In genomic region chr11:60717956-60718355, GRCh38 we compare ENCODE assay signal across 17 cellular contexts. TPM values are rescaled to one million over a fixed set of nuclear protein-coding genes. Genes with fewer than 3 reads are reported as not detected.
"Had no signal": no experiment of that assay in that cellular context is flagged by ENCODE, and none has a peak within 500 bp of the region (broad histone marks: within the 10 kb centered on the region; RNA-seq: fewer than 3 reads in every experiment).

No MANE protein-coding gene starts in this region.

- H3K27ac ChIP-seq: stomach, thoracic aorta had no signal

- DNase-seq: activated CD4-positive, alpha-beta T cell treated with anti-CD3 and anti-CD28 coated beads, Interleukin-2, amount 50 U/mL, for 48 hours; activated naive CD4-positive, alpha-beta T cell treated with anti-CD3 and anti-CD28 coated beads, Interleukin-2, amount 50 U/mL, for 16 hours; central memory CD4-positive, alpha-beta T cell; hypothalamus; left cardiac atrium; nephron progenitor cell; stimulated activated CD4-positive, alpha-beta T cell treated with anti-CD3 and anti-CD28 coated beads, Interleukin-4, amount 100 ng/mL, for 1 hour; stomach; T-helper 17 cell had no signal

- FAIRE-seq: TTC549 had no signal

- H3K36me3 ChIP-seq: stomach, thoracic aorta had no signal

- H3K9me3 ChIP-seq: thoracic aorta had no signal

- H3K4me3 ChIP-seq: lung, stomach, thoracic aorta had no signal

- H3K4me1 ChIP-seq: stomach had no signal

- ATAC-seq: left cardiac atrium, T-helper 17 cell had no signal

RNA-seq across cellular contexts. Expression of gene MS4A18, which starts 6.6 kb away (rescaled TPM):
- total RNA-seq: epithelial cell of proximal tubule, left cardiac atrium, lung, mucosa of gallbladder, osteocyte, stomach, T-helper 17 cell, thoracic aorta, urinary bladder had no signal
- polyA plus RNA-seq: immature natural killer cell, urinary bladder had no signal

RNA-seq across cellular contexts. Expression of gene MS4A8, which starts 18.5 kb away (rescaled TPM):
- total RNA-seq: epithelial cell of proximal tubule, left cardiac atrium, osteocyte, T-helper 17 cell, thoracic aorta had no signal
- polyA plus RNA-seq: immature natural killer cell, urinary bladder had no signal

RNA-seq across cellular contexts. Expression of gene MS4A15, which starts 38.7 kb away (rescaled TPM):
- total RNA-seq: epithelial cell of proximal tubule, left cardiac atrium, mucosa of gallbladder, osteocyte, stomach, T-helper 17 cell, thoracic aorta, urinary bladder had no signal
- polyA plus RNA-seq: immature natural killer cell, stomach, urinary bladder had no signal
